ENCODE assay signal across 9 cellular contexts in genomic region chr1:54227091-54227602, GRCh38. TPM values are rescaled to one million over a fixed set of nuclear protein-coding genes. Genes with fewer than 3 reads are reported as not detected.
DNase-seq lines count a peak whose midpoint lies in the region; ATAC-seq and TF ChIP-seq lines count a peak whose summit lies in the region.
"Had no signal": no experiment of that assay in that cellular context is flagged by ENCODE, and none has a peak within 500 bp of the region (broad histone marks: within the 10 kb centered on the region; RNA-seq: fewer than 3 reads in every experiment).

No MANE protein-coding gene starts in this region.

- no peak for TF ChIP-seq CTCF in activated CD8-positive, alpha-beta T cell treated with anti-CD3 and anti-CD28 coated beads for 36 hours (IDR thresholded peaks at IDR 0.05)
- TF ChIP-seq CTCF in left ventricle myocardium inferior (IDR thresholded peaks at IDR 0.05; ENCODE audit: borderline replicate concordance): no peak

- ATAC-seq in activated CD8-positive, alpha-beta T cell treated with anti-CD3 and anti-CD28 coated beads for 36 hours: no peak
- ATAC-seq in activated CD8-positive, alpha-beta T cell treated with anti-CD3 and anti-CD28 coated beads, Interleukin-2, amount 10 ng/mL, durations not matched to agents 7 days and 5 days: no peak

- H3K27me3 ChIP-seq in SJSA1 (replicated peaks) (no peaks in the 10 kb centered on the region), thymus (ENCODE audit: control insufficient read depth, insufficient read depth) (no peaks in the 10 kb centered on the region), left ventricle myocardium inferior (ENCODE audit: low read depth) (no peaks in the 10 kb centered on the region)

- H3K36me3 ChIP-seq in SJSA1: peaks cover 82% of the 10 kb centered on the region
- peaks cover 60% of the 10 kb centered on the region for H3K36me3 ChIP-seq in thymus (ENCODE audit: control insufficient read depth, insufficient read depth)
- peaks cover 22% of the 10 kb centered on the region for H3K36me3 ChIP-seq in left ventricle myocardium inferior

- H3K4me3 ChIP-seq in SJSA1 (no peak overlapping the region), thymus (ENCODE audit: low read length) (no peak overlapping the region), left ventricle myocardium inferior (no peak overlapping the region)

- peaks cover 11% of the 10 kb centered on the region for H3K36me3 Mint-ChIP-seq in activated CD8-positive, alpha-beta T cell treated with anti-CD3 and anti-CD28 coated beads for 36 hours (ENCODE audit: low read depth)
- H3K36me3 Mint-ChIP-seq in activated CD8-positive, alpha-beta T cell treated with anti-CD3 and anti-CD28 coated beads, Interleukin-2, amount 10 ng/mL, durations not matched to agents 7 days and 5 days (ENCODE audit: low read depth): peaks cover 42% of the 10 kb centered on the region

- H3K27ac ChIP-seq in SJSA1 (no peak overlapping the region), thymus (ENCODE audit: low read depth) (peak overlapping the region; percentile 20), left ventricle myocardium inferior (replicated peaks) (no peak overlapping the region)

- no peaks in the 10 kb centered on the region for H3K9me3 ChIP-seq in SJSA1 (replicated peaks)
- H3K9me3 ChIP-seq in thymus (ENCODE audit: control insufficient read depth): no peaks in the 10 kb centered on the region
- H3K9me3 ChIP-seq in left ventricle myocardium inferior (replicated peaks): no peaks in the 10 kb centered on the region

- CTCF ChIA-PET in activated CD8-positive, alpha-beta T cell treated with anti-CD3 and anti-CD28 coated beads for 36 hours (lab: Charles Lee): interaction anchor here (1.9 kb wide), 1 partner anchor 263 kb away, joined by 4 read pairs; no protein-coding TSS in a partner anchor
- CTCF ChIA-PET in activated CD8-positive, alpha-beta T cell treated with anti-CD3 and anti-CD28 coated beads, Interleukin-2, amount 10 ng/mL, durations not matched to agents 7 days and 5 days (lab: Charles Lee): no interaction called here

- peaks cover 31% of the 10 kb centered on the region for H3K4me1 Mint-ChIP-seq in activated CD8-positive, alpha-beta T cell treated with anti-CD3 and anti-CD28 coated beads for 36 hours (ENCODE audit: low read depth)
- peaks cover 33% of the 10 kb centered on the region for H3K4me1 Mint-ChIP-seq in activated CD8-positive, alpha-beta T cell treated with anti-CD3 and anti-CD28 coated beads, Interleukin-2, amount 10 ng/mL, durations not matched to agents 7 days and 5 days (ENCODE audit: low read depth)

- no peaks in the 10 kb centered on the region for H3K27me3 Mint-ChIP-seq in activated CD8-positive, alpha-beta T cell treated with anti-CD3 and anti-CD28 coated beads for 36 hours
- no peaks in the 10 kb centered on the region for H3K27me3 Mint-ChIP-seq in activated CD8-positive, alpha-beta T cell treated with anti-CD3 and anti-CD28 coated beads, Interleukin-2, amount 10 ng/mL, durations not matched to agents 7 days and 5 days (ENCODE audit: low read depth)
- H3K27me3 Mint-ChIP-seq: B cell had no signal

- H3K27ac Mint-ChIP-seq in activated CD8-positive, alpha-beta T cell treated with anti-CD3 and anti-CD28 coated beads for 36 hours: peak overlapping the region; percentile 57
- no peak overlapping the region for H3K27ac Mint-ChIP-seq in activated CD8-positive, alpha-beta T cell treated with anti-CD3 and anti-CD28 coated beads, Interleukin-2, amount 10 ng/mL, durations not matched to agents 7 days and 5 days
- H3K27ac Mint-ChIP-seq: B cell had no signal

- H3K4me1 ChIP-seq in SJSA1 (replicated peaks): peaks cover 33% of the 10 kb centered on the region
- no peaks in the 10 kb centered on the region for H3K4me1 ChIP-seq in thymus (ENCODE audit: control insufficient read depth, insufficient read depth, low read length)
- peaks cover 19% of the 10 kb centered on the region for H3K4me1 ChIP-seq in left ventricle myocardium inferior

- no peaks in the 10 kb centered on the region for H3K9me3 Mint-ChIP-seq in activated CD8-positive, alpha-beta T cell treated with anti-CD3 and anti-CD28 coated beads for 36 hours
- H3K9me3 Mint-ChIP-seq in activated CD8-positive, alpha-beta T cell treated with anti-CD3 and anti-CD28 coated beads, Interleukin-2, amount 10 ng/mL, durations not matched to agents 7 days and 5 days (ENCODE audit: insufficient read depth): no peaks in the 10 kb centered on the region

- intact Hi-C loops in activated CD8-positive, alpha-beta T cell treated with anti-CD3 and anti-CD28 coated beads for 36 hours (cut with micrococcal nuclease): no loop called here
- intact Hi-C loops in left ventricle myocardium inferior (cut with micrococcal nuclease): no loop called here

- no peak overlapping the region for H3K4me3 Mint-ChIP-seq in activated CD8-positive, alpha-beta T cell treated with anti-CD3 and anti-CD28 coated beads for 36 hours
- no peak overlapping the region for H3K4me3 Mint-ChIP-seq in activated CD8-positive, alpha-beta T cell treated with anti-CD3 and anti-CD28 coated beads, Interleukin-2, amount 10 ng/mL, durations not matched to agents 7 days and 5 days
- H3K4me3 Mint-ChIP-seq: B cell had no signal

- POLR2A ChIA-PET in activated CD8-positive, alpha-beta T cell treated with anti-CD3 and anti-CD28 coated beads for 36 hours (lab: Charles Lee): no interaction called here
- POLR2A ChIA-PET in activated CD8-positive, alpha-beta T cell treated with anti-CD3 and anti-CD28 coated beads, Interleukin-2, amount 10 ng/mL, durations not matched to agents 7 days and 5 days (lab: Charles Lee): no interaction called here

- 92% methylated on average over 8 of the region's 8 CpGs for WGBS in thymus

- no peak for DNase-seq in activated CD8-positive, alpha-beta T cell treated with anti-CD3 and anti-CD28 coated beads for 36 hours
- DNase-seq in activated CD8-positive, alpha-beta T cell treated with anti-CD3 and anti-CD28 coated beads, Interleukin-2, amount 10 ng/mL, durations not matched to agents 7 days and 5 days: no peak
- DNase-seq in SJSA1 (ENCODE audit: low read depth in 1 of 2, low spot score in 2 of 2) (peak; percentile 66 to 84), glomerular visceral epithelial cell (ENCODE audit: extremely low spot score) (peak; percentile 92), NCI-H2081 (lab: John Stamatoyannopoulos, UW) (no peak), left ventricle myocardium inferior (no peak), KG1 (lab: John Stamatoyannopoulos, UW) (no peak)

RNA-seq across cellular contexts. Expression of gene MRPL37, which starts 27.2 kb away (rescaled TPM):
- 100 to 1,000 TPM; 194 to 198 TPM for total RNA-seq in activated CD8-positive, alpha-beta T cell treated with anti-CD3 and anti-CD28 coated beads for 36 hours
- total RNA-seq in activated CD8-positive, alpha-beta T cell treated with anti-CD3 and anti-CD28 coated beads, Interleukin-2, amount 10 ng/mL, durations not matched to agents 7 days and 5 days: 100 to 1,000 TPM; 115 TPM
- 133 and 157 TPM in 2 replicates for total RNA-seq in SJSA1 (2014; rRNA removed; shearing (Covaris generic))
- 29.5 TPM for polyA plus RNA-seq in thymus
- 78.3 TPM for total RNA-seq in left ventricle myocardium inferior

RNA-seq across cellular contexts. Expression of gene CYB5RL, which starts 27.3 kb away (rescaled TPM):
- 10 to 100 TPM; 11.4 to 12.6 TPM for total RNA-seq in activated CD8-positive, alpha-beta T cell treated with anti-CD3 and anti-CD28 coated beads for 36 hours
- total RNA-seq in activated CD8-positive, alpha-beta T cell treated with anti-CD3 and anti-CD28 coated beads, Interleukin-2, amount 10 ng/mL, durations not matched to agents 7 days and 5 days: 10 to 100 TPM; 13.1 to 15.5 TPM
- total RNA-seq in SJSA1 (2014; rRNA removed; shearing (Covaris generic)): 2.5 and 4.9 TPM in 2 replicates
- 1.9 TPM for polyA plus RNA-seq in thymus
- total RNA-seq in left ventricle myocardium inferior: 6.1 TPM

Comparison
In these comparisons a context has a peak if more than half of its experiments do, and no peak if none do; other contexts are left out.
1. DNase-seq: peak in SJSA1 (2 of 2) and glomerular visceral epithelial cell (single experiment); none in activated CD8-positive, alpha-beta T cell treated with anti-CD3 and anti-CD28 coated beads for 36 hours (single experiment), activated CD8-positive, alpha-beta T cell treated with anti-CD3 and anti-CD28 coated beads, Interleukin-2, amount 10 ng/mL, durations not matched to agents 7 days and 5 days (single experiment), NCI-H2081 (0 of 2), left ventricle myocardium inferior (single experiment) and KG1 (single experiment).